ENCODE assay signal across 15 cellular contexts in genomic region chr6:169189686-169190085, GRCh38.
DNase-seq lines count a peak whose midpoint lies in the region; ATAC-seq and TF ChIP-seq lines count a peak whose summit lies in the region.
"Had no signal": no experiment of that assay in that cellular context is flagged by ENCODE, and none has a peak within 500 bp of the region (broad histone marks: within the 10 kb centered on the region; RNA-seq: fewer than 3 reads in every experiment).

No MANE protein-coding gene starts in this region.

- no peak overlapping the region for H3K4me3 ChIP-seq in adipocyte (ENCODE audit: low read length)
- no peak overlapping the region for H3K4me3 ChIP-seq in transverse colon
- H3K4me3 ChIP-seq: BLaER1 treated with 17β-estradiol and CSF1 and Interleukin-3, amounts not matched to agents 10 nM and 100 nM had no signal

- in situ Hi-C loops in transverse colon (cut with MboI; ENCODE audit: low pct_ligation_motif_present in 1 of 4, low pct_unique_long_range_greater_than_20kb in 1 of 4, low sequenced_read_pairs in 3 of 4), result no loop called here

- no peaks in the 10 kb centered on the region for H3K27me3 Mint-ChIP-seq in osteocyte (ENCODE audit: unreplicated experiment)
- H3K27me3 Mint-ChIP-seq in activated CD8-positive, alpha-beta T cell treated with anti-CD3 and anti-CD28 coated beads for 36 hours, result peaks cover 5% of the 10 kb centered on the region

- no peak for DNase-seq in adipocyte (ENCODE audit: low read depth)
- no peak for DNase-seq in Right ventricle myocardium superior
- peak; percentile 38 for DNase-seq in osteocyte (ENCODE audit: extremely low spot score, unreplicated experiment)
- DNase-seq in transverse colon, result no peak
- DNase-seq in activated CD8-positive, alpha-beta T cell treated with anti-CD3 and anti-CD28 coated beads for 36 hours, result no peak
- DNase-seq in NCI-H345 treated with DMSO at 0.1 percent for 48 hours (lab: John Stamatoyannopoulos, UW; ENCODE audit: unreplicated experiment), result no peak
- no peak for DNase-seq in NCI-H1092 (lab: John Stamatoyannopoulos, UW)
- DNase-seq: cerebellar nuclear complex; DMS79 treated with DMSO at 0.1 percent for 48 hours; GOT3; SIG-M5; stimulated activated CD8-positive, alpha-beta memory T cell treated with anti-CD3 and anti-CD28 coated beads, Interleukin-4, amount 100 ng/mL, for 48 hours had no signal

- H3K9me3 Mint-ChIP-seq in osteocyte (ENCODE audit: unreplicated experiment), result no peaks in the 10 kb centered on the region
- H3K9me3 Mint-ChIP-seq in activated CD8-positive, alpha-beta T cell treated with anti-CD3 and anti-CD28 coated beads for 36 hours, result no peaks in the 10 kb centered on the region

- POLR2A ChIA-PET in activated CD8-positive, alpha-beta T cell treated with anti-CD3 and anti-CD28 coated beads for 36 hours (lab: Charles Lee), result no interaction called here

- ATAC-seq in Right ventricle myocardium superior (ENCODE audit: poor library complexity) (peak; percentile 40), GM18867 (IDR thresholded peaks at IDR 0.05; ENCODE audit: unreplicated experiment) (no peak)
- no peak for ATAC-seq in activated CD8-positive, alpha-beta T cell treated with anti-CD3 and anti-CD28 coated beads for 36 hours
- ATAC-seq: activated naive CD4-positive, alpha-beta T cell treated with anti-CD3 and anti-CD28 coated beads, Interleukin-2, amount 50 U/mL, for 72 hours had no signal

- CTCF ChIA-PET in activated CD8-positive, alpha-beta T cell treated with anti-CD3 and anti-CD28 coated beads for 36 hours (lab: Charles Lee), result no interaction called here

- H3K9ac ChIP-seq in adipocyte (ENCODE audit: low read length), result peak overlapping the region; percentile 70
- H3K9ac ChIP-seq: BLaER1 treated with 17β-estradiol and CSF1 and Interleukin-3, amounts not matched to agents 10 nM and 100 nM had no signal

- H3K4me1 Mint-ChIP-seq in osteocyte (ENCODE audit: unreplicated experiment), result peaks cover 41% of the 10 kb centered on the region
- H3K4me1 Mint-ChIP-seq in activated CD8-positive, alpha-beta T cell treated with anti-CD3 and anti-CD28 coated beads for 36 hours (ENCODE audit: low read depth), result peaks cover 8% of the 10 kb centered on the region

- intact Hi-C loops in Right ventricle myocardium superior (cut with DNase I) (no loop called here), transverse colon (cut with DNase I; ENCODE audit: low total_unique reads) (no loop called here)
- intact Hi-C loops in activated CD8-positive, alpha-beta T cell treated with anti-CD3 and anti-CD28 coated beads for 36 hours (cut with micrococcal nuclease), result no loop called here

- H3K36me3 Mint-ChIP-seq in osteocyte (ENCODE audit: unreplicated experiment), result peaks cover 7% of the 10 kb centered on the region
- H3K36me3 Mint-ChIP-seq in activated CD8-positive, alpha-beta T cell treated with anti-CD3 and anti-CD28 coated beads for 36 hours (ENCODE audit: low read depth), result no peaks in the 10 kb centered on the region
- H3K36me3 Mint-ChIP-seq: activated naive CD4-positive, alpha-beta T cell treated with anti-CD3 and anti-CD28 coated beads, Interleukin-2, amount 50 U/mL, for 72 hours had no signal

- H3K9me3 ChIP-seq in adipocyte (ENCODE audit: control insufficient read depth, low read length) (no peaks in the 10 kb centered on the region), transverse colon (no peaks in the 10 kb centered on the region)

- TF ChIP-seq CTCF in osteocyte (IDR thresholded peaks at IDR 0.05), result no peak
- TF ChIP-seq CTCF in transverse colon (IDR thresholded peaks at IDR 0.05), result no peak
- no peak for TF ChIP-seq CTCF in activated CD8-positive, alpha-beta T cell treated with anti-CD3 and anti-CD28 coated beads for 36 hours (IDR thresholded peaks at IDR 0.05)

- no peak overlapping the region for H3K4me3 Mint-ChIP-seq in osteocyte (ENCODE audit: unreplicated experiment)
- no peak overlapping the region for H3K4me3 Mint-ChIP-seq in activated CD8-positive, alpha-beta T cell treated with anti-CD3 and anti-CD28 coated beads for 36 hours

- H3K4me1 ChIP-seq in adipocyte (ENCODE audit: control insufficient read depth, insufficient read depth, low read length) (peaks cover 30% of the 10 kb centered on the region), transverse colon (no peaks in the 10 kb centered on the region)

- H3K36me3 ChIP-seq in adipocyte (ENCODE audit: control insufficient read depth, insufficient read depth, low read length, severe bottlenecking), result no peaks in the 10 kb centered on the region
- no peaks in the 10 kb centered on the region for H3K36me3 ChIP-seq in transverse colon
- H3K36me3 ChIP-seq: BLaER1 treated with 17β-estradiol and CSF1 and Interleukin-3, amounts not matched to agents 10 nM and 100 nM had no signal

- peak overlapping the region; percentile 90 for H3K27ac Mint-ChIP-seq in osteocyte (ENCODE audit: unreplicated experiment)
- H3K27ac Mint-ChIP-seq in activated CD8-positive, alpha-beta T cell treated with anti-CD3 and anti-CD28 coated beads for 36 hours, result no peak overlapping the region

- no peak for TF ChIP-seq POLR2A in transverse colon (IDR thresholded peaks at IDR 0.05)

- H3K27me3 ChIP-seq in adipocyte (replicated peaks; ENCODE audit: control insufficient read depth, insufficient read depth, low read length), result no peaks in the 10 kb centered on the region
- no peaks in the 10 kb centered on the region for H3K27me3 ChIP-seq in transverse colon
- H3K27me3 ChIP-seq: BLaER1 treated with 17β-estradiol and CSF1 and Interleukin-3, amounts not matched to agents 10 nM and 100 nM had no signal

- TF ChIP-seq EP300 in transverse colon (IDR thresholded peaks at IDR 0.05; ENCODE audit: low read depth), result no peak

- peak overlapping the region in 3 of 4 donors; percentile 7 to 51 (median 44) for H3K27ac ChIP-seq in transverse colon
- H3K27ac ChIP-seq: BLaER1 treated with 17β-estradiol and CSF1 and Interleukin-3, amounts not matched to agents 10 nM and 100 nM had no signal

- WGBS in transverse colon (ENCODE audit: low coverage in 1 of 2), 2 donors, result 62 to 87% methylated on average over 7 to 8 of the region's 8 CpGs
